In the genomic region with DNA sequence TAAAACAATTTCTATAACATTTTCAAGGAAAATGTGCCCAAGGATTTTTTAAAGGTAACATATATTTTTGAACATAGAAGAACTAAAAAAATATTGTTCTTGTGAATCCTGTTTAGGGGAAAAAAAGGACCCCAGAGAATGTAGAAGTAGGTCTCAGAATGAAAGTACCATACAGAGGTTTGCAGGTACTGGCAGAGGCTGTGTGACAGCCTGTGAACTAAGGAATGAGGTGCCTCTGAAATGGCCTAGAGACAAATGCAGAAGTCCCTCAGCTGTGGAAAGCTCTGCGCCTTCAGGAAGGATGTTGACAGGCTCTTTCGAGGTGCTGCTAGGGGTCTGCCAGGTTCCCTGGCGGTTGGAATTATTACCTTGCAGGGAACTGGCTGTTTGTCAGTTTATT, we compare ENCODE assay signal across 1 cellular context.
TF ChIP-seq lines count a peak whose summit lies in the region.

No MANE protein-coding gene starts in this region.

TF ChIP-seq in WTC11, 78 proteins besides CTCF, POLR2A, EP300 and RAD21 (continued from another document):
- TF ChIP-seq, protein P1, sequence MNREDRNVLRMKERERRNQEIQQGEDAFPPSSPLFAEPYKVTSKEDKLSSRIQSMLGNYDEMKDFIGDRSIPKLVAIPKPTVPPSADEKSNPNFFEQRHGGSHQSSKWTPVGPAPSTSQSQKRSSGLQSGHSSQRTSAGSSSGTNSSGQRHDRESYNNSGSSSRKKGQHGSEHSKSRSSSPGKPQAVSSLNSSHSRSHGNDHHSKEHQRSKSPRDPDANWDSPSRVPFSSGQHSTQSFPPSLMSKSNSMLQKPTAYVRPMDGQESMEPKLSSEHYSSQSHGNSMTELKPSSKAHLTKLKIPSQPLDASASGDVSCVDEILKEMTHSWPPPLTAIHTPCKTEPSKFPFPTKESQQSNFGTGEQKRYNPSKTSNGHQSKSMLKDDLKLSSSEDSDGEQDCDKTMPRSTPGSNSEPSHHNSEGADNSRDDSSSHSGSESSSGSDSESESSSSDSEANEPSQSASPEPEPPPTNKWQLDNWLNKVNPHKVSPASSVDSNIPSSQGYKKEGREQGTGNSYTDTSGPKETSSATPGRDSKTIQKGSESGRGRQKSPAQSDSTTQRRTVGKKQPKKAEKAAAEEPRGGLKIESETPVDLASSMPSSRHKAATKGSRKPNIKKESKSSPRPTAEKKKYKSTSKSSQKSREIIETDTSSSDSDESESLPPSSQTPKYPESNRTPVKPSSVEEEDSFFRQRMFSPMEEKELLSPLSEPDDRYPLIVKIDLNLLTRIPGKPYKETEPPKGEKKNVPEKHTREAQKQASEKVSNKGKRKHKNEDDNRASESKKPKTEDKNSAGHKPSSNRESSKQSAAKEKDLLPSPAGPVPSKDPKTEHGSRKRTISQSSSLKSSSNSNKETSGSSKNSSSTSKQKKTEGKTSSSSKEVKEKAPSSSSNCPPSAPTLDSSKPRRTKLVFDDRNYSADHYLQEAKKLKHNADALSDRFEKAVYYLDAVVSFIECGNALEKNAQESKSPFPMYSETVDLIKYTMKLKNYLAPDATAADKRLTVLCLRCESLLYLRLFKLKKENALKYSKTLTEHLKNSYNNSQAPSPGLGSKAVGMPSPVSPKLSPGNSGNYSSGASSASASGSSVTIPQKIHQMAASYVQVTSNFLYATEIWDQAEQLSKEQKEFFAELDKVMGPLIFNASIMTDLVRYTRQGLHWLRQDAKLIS (CRISPR knock-in tag; IDR thresholded peaks at IDR 0.05; ENCODE audit: borderline replicate concordance): no peak
- TF ChIP-seq ZNF121 (CRISPR knock-in tag; IDR thresholded peaks at IDR 0.05) (no peak), FOXJ3 (CRISPR knock-in tag; IDR thresholded peaks at IDR 0.05; ENCODE audit: borderline replicate concordance) (no peak), TP53 (CRISPR knock-in tag; IDR thresholded peaks at IDR 0.05) (no peak), ESRRA (CRISPR knock-in tag; IDR thresholded peaks at IDR 0.05; ENCODE audit: borderline replicate concordance) (no peak), NR3C1 (CRISPR knock-in tag; conservative IDR thresholded peaks at IDR 0.05; ENCODE audit: low read depth) (no peak), CREM (CRISPR knock-in tag; IDR thresholded peaks at IDR 0.05) (no peak), NFYB (CRISPR knock-in tag; conservative IDR thresholded peaks at IDR 0.05; ENCODE audit: low read depth) (no peak), E2F5 (CRISPR knock-in tag; IDR thresholded peaks at IDR 0.05) (no peak), PRRX2 (CRISPR knock-in tag; IDR thresholded peaks at IDR 0.05) (no peak), CDX4 (CRISPR knock-in tag; IDR thresholded peaks at IDR 0.05; ENCODE audit: borderline replicate concordance) (no peak), ATF2 (CRISPR knock-in tag; IDR thresholded peaks at IDR 0.05; ENCODE audit: borderline replicate concordance, low read depth) (no peak), NR1H2 (CRISPR knock-in tag; IDR thresholded peaks at IDR 0.05) (no peak), STAT6 (CRISPR knock-in tag; conservative IDR thresholded peaks at IDR 0.05; ENCODE audit: low read depth) (no peak)
